In genomic region chr12:121295746-121296617, GRCh38 we compare ENCODE assay signal across 8 cellular contexts. TPM values are rescaled to one million over a fixed set of nuclear protein-coding genes. Genes with fewer than 3 reads are reported as not detected.
DNase-seq lines count a peak whose midpoint lies in the region; ATAC-seq, FAIRE-seq and TF ChIP-seq lines count a peak whose summit lies in the region.

No MANE protein-coding gene starts in this region.

- peak; percentile 21 for ATAC-seq in DND-41 (ENCODE audit: insufficient read depth, low read depth)
- ATAC-seq in GM21367 (IDR thresholded peaks at IDR 0.05; ENCODE audit: unreplicated experiment): peak; percentile 23

- H3K27ac Mint-ChIP-seq in activated CD4-positive, alpha-beta T cell treated with anti-CD3 and anti-CD28 coated beads, Interleukin-2, amount 10 ng/mL, durations not matched to agents 7 days and 5 days: peak overlapping the region; percentile 88
- H3K27ac Mint-ChIP-seq in neural crest cell (ENCODE audit: unreplicated experiment): no peak overlapping the region

- TF ChIP-seq POLR2A in esophagus squamous epithelium (IDR thresholded peaks at IDR 0.05): no peak

- peaks cover 4% of the 10 kb centered on the region for H3K27me3 Mint-ChIP-seq in activated CD4-positive, alpha-beta T cell treated with anti-CD3 and anti-CD28 coated beads, Interleukin-2, amount 10 ng/mL, durations not matched to agents 7 days and 5 days
- H3K27me3 Mint-ChIP-seq in neural crest cell (ENCODE audit: low read depth): no peaks in the 10 kb centered on the region

- H3K27me3 ChIP-seq in DND-41 (ENCODE audit: insufficient read depth, low read length, poor library complexity) (no peaks in the 10 kb centered on the region), esophagus squamous epithelium (no peaks in the 10 kb centered on the region)

- CTCF ChIA-PET in activated CD4-positive, alpha-beta T cell treated with anti-CD3 and anti-CD28 coated beads, Interleukin-2, amount 10 ng/mL, durations not matched to agents 7 days and 5 days (lab: Charles Lee): interaction anchor here (0.9 to 1.4 kb wide), 3 partner anchors 10 to 17 kb away, joined by 3 to 4 read pairs (median 3); no protein-coding TSS in a partner anchor

- peaks cover 28% of the 10 kb centered on the region for H3K4me1 ChIP-seq in DND-41 (ENCODE audit: insufficient read depth, low read length)
- peaks cover 10 to 44% (median 21%) of the 10 kb centered on the region in 3 donors for H3K4me1 ChIP-seq in esophagus squamous epithelium

- WGBS in esophagus squamous epithelium, 2 donors: 0% methylated on average over 7 of the region's 55 CpGs; no CpG with 5 or more reads in 1 of the 2 donors

- peak overlapping the region; percentile 84 for H3K9ac ChIP-seq in DND-41 (ENCODE audit: low read depth, low read length)

- H3K27ac ChIP-seq in DND-41 (ENCODE audit: low read length) (peak overlapping the region; percentile 56), esophagus squamous epithelium (peak overlapping the region; percentile 88 to 96 (median 94))

- TF ChIP-seq CTCF in DND-41 (IDR thresholded peaks at IDR 0.05; ENCODE audit: borderline replicate concordance, extremely low read depth, low read length, poor library complexity, severe bottlenecking) (no peak), esophagus squamous epithelium (IDR thresholded peaks at IDR 0.05) (no peak), neural crest cell (conservative IDR thresholded peaks at IDR 0.05) (no peak)

- H4K20me1 ChIP-seq in DND-41 (ENCODE audit: insufficient read depth, low read length): peaks cover 14% of the 10 kb centered on the region

- H3K4me2 ChIP-seq in DND-41 (ENCODE audit: insufficient read depth, low read length): peak overlapping the region; percentile 100

- H3K9me3 ChIP-seq in DND-41 (ENCODE audit: insufficient read depth, low read length, severe bottlenecking): no peaks in the 10 kb centered on the region
- no peaks in the 10 kb centered on the region for H3K9me3 ChIP-seq in esophagus squamous epithelium

- intact Hi-C loops in esophagus squamous epithelium (cut with DNase I): no loop called here

- H3K79me2 ChIP-seq in DND-41 (ENCODE audit: insufficient read depth, low read length): peaks cover 42% of the 10 kb centered on the region

- H3K4me3 Mint-ChIP-seq in activated CD4-positive, alpha-beta T cell treated with anti-CD3 and anti-CD28 coated beads, Interleukin-2, amount 10 ng/mL, durations not matched to agents 7 days and 5 days: peak overlapping the region; percentile 90
- H3K4me3 Mint-ChIP-seq in neural crest cell: peak overlapping the region; percentile 93

- peaks cover 12% of the 10 kb centered on the region for H3K36me3 Mint-ChIP-seq in activated CD4-positive, alpha-beta T cell treated with anti-CD3 and anti-CD28 coated beads, Interleukin-2, amount 10 ng/mL, durations not matched to agents 7 days and 5 days (ENCODE audit: low read depth)
- H3K36me3 Mint-ChIP-seq in neural crest cell (ENCODE audit: low read depth): peaks cover 4% of the 10 kb centered on the region

- no peak for FAIRE-seq in HTR-8/SVneo (lab: Jason Lieb, UNC)

- peaks cover 44% of the 10 kb centered on the region for H3K4me1 Mint-ChIP-seq in activated CD4-positive, alpha-beta T cell treated with anti-CD3 and anti-CD28 coated beads, Interleukin-2, amount 10 ng/mL, durations not matched to agents 7 days and 5 days
- H3K4me1 Mint-ChIP-seq in neural crest cell: peaks cover 11% of the 10 kb centered on the region

- DNase-seq in DND-41 (peak; percentile 29), HTR-8/SVneo (ENCODE audit: insufficient read length, low spot score) (peak; percentile 20), esophagus squamous epithelium (lab: John Stamatoyannopoulos, UW) (no peak), neural crest cell (ENCODE audit: low read depth, low spot score) (peak; percentile 16), mucosa of gallbladder (ENCODE audit: low spot score) (no peak), NCI-H187 treated with DMSO at 0.1 percent for 48 hours (lab: John Stamatoyannopoulos, UW) (no peak)
- peak; percentile 37 for DNase-seq in activated CD4-positive, alpha-beta T cell treated with anti-CD3 and anti-CD28 coated beads, Interleukin-2, amount 10 ng/mL, durations not matched to agents 7 days and 5 days

- H3K9me3 Mint-ChIP-seq in activated CD4-positive, alpha-beta T cell treated with anti-CD3 and anti-CD28 coated beads, Interleukin-2, amount 10 ng/mL, durations not matched to agents 7 days and 5 days: no peaks in the 10 kb centered on the region
- H3K9me3 Mint-ChIP-seq in neural crest cell: no peaks in the 10 kb centered on the region

- H3K4me3 ChIP-seq in DND-41 (ENCODE audit: low read depth in 1 of 2, low read length in 2 of 2) (peak overlapping the region; percentile 62 to 87; a peak in 3 of 4 replicates), esophagus squamous epithelium (peak overlapping the region; percentile 76 to 100 (median 98))

- peaks cover 10% of the 10 kb centered on the region for H3K36me3 ChIP-seq in DND-41 (ENCODE audit: insufficient read depth, low read length)
- peaks cover 0 to 21% (median 0%) of the 10 kb centered on the region in 3 donors for H3K36me3 ChIP-seq in esophagus squamous epithelium

- POLR2A ChIA-PET in activated CD4-positive, alpha-beta T cell treated with anti-CD3 and anti-CD28 coated beads, Interleukin-2, amount 10 ng/mL, durations not matched to agents 7 days and 5 days (lab: Charles Lee): no interaction called here

- H2AFZ ChIP-seq in DND-41 (ENCODE audit: low read depth, low read length): peak overlapping the region; percentile 75

RNA-seq across cellular contexts. Expression of gene CAMKK2, which starts 0.5 kb away (rescaled TPM):
- 10 to 100 TPM; 31.2 to 32.4 TPM for total RNA-seq in activated CD4-positive, alpha-beta T cell treated with anti-CD3 and anti-CD28 coated beads, Interleukin-2, amount 10 ng/mL, durations not matched to agents 7 days and 5 days
- total RNA-seq in esophagus squamous epithelium: 10 to 100 TPM; 16.8 to 32.6 (median 21.2) TPM
- total RNA-seq in neural crest cell: 40.4 and 43.1 TPM in 2 replicates
- total RNA-seq in mucosa of gallbladder: 36.5 TPM

RNA-seq across cellular contexts. Expression of gene ANAPC5, which starts 56.2 kb away (rescaled TPM):
- 100 to 1,000 TPM; 140 TPM for total RNA-seq in activated CD4-positive, alpha-beta T cell treated with anti-CD3 and anti-CD28 coated beads, Interleukin-2, amount 10 ng/mL, durations not matched to agents 7 days and 5 days
- total RNA-seq in esophagus squamous epithelium (100 to 1,000 TPM in 1 of 4 donors, 10 to 100 TPM in 3; 54.4 to 116 (median 88.8) TPM), neural crest cell (111 TPM in 2 replicates), mucosa of gallbladder (69.7 TPM)

Comparison
In these comparisons a context has a peak if more than half of its experiments do, and no peak if none do; other contexts are left out.
1. DNase-seq: peak in DND-41 (single experiment), HTR-8/SVneo (single experiment), activated CD4-positive, alpha-beta T cell treated with anti-CD3 and anti-CD28 coated beads, Interleukin-2, amount 10 ng/mL, durations not matched to agents 7 days and 5 days (single experiment) and neural crest cell (single experiment); none in esophagus squamous epithelium (single experiment), mucosa of gallbladder (single experiment) and NCI-H187 treated with DMSO at 0.1 percent for 48 hours (single experiment).